ENCODE assay signal across 1 cellular context in the genomic region with DNA sequence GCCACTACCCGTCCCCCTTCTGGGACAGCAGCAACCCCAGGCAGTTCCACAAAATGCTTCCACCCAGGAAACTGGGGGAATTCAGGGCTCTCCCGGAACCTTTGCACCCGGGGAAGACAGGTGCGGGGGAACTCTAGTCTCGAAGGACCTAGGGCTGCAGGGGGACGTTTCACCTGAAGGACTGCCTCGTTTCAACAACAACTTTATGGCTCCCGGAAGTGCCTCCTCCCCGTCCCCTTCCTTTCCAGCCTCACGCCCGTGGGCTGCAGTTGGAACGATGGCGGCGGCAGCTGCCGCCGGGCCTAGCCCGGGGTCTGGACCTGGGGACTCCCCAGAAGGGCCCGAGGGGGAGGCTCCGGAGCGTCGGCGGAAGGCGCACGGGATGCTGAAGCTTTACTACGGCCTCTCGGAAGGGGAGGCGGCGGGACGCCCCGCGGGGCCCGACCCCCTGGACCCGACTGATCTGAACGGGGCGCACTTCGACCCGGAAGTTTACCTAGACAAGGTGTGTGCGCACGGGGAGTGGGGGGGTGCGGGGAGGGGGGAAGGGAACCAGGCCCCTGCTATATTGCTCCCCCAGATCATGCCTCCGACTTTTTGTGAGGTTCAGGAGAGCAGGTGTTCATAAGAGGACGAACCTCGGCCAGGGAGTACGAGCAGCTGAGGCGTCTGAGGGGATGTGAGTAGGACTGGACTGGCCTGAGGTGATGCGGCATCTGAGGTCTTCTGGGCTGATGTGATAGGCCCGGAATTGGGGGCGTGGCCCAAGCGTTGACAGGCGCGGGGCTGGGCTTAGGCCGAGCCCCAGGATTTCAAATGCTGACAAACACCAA.
TF ChIP-seq lines count a peak whose summit lies in the region.

A gene (plus strand): TSS at position 241 of the 833 bp plus-strand sequence. CDS start 37 bp downstream, at position 278.

TF ChIP-seq in HepG2, 621 proteins besides CTCF, POLR2A, EP300 and RAD21 (continued from another document and continues in another):
- TF ChIP-seq ZNF737 (CRISPR knock-in tag; IDR thresholded peaks at IDR 0.05; ENCODE audit: borderline replicate concordance) (no peak; the same call in 1 of the 2 replicates), THAP11 (CRISPR knock-in tag; IDR thresholded peaks at IDR 0.05) (peak; percentile 94), BRD4 (CRISPR knock-in tag; IDR thresholded peaks at IDR 0.05) (peak; percentile 67; the same call in 1 of the 2 replicates), KDM6A (CRISPR knock-in tag; IDR thresholded peaks at IDR 0.05; ENCODE audit: low read depth) (no peak), MXD4 (CRISPR knock-in tag; IDR thresholded peaks at IDR 0.05) (no peak), ZNF30 (CRISPR knock-in tag; IDR thresholded peaks at IDR 0.05) (no peak), ZNF550 (CRISPR knock-in tag; IDR thresholded peaks at IDR 0.05; ENCODE audit: borderline replicate concordance) (no peak), ZNF839 (CRISPR knock-in tag; IDR thresholded peaks at IDR 0.05; ENCODE audit: borderline replicate concordance) (no peak), PAF1 (CRISPR knock-in tag; IDR thresholded peaks at IDR 0.05) (no peak), ZEB1 (IDR thresholded peaks at IDR 0.05; ENCODE audit: insufficient replicate concordance, low read depth) (peak; percentile 90), ZNF563 (CRISPR knock-in tag; IDR thresholded peaks at IDR 0.05) (no peak), NBN (conservative IDR thresholded peaks at IDR 0.05) (no peak), ZBTB8A (CRISPR knock-in tag; IDR thresholded peaks at IDR 0.05; ENCODE audit: borderline replicate concordance, low read depth) (no peak), ETV6 (CRISPR knock-in tag; conservative IDR thresholded peaks at IDR 0.05) (peak; percentile 52; the same call in 1 of the 2 replicates), ZNF10 (CRISPR knock-in tag; IDR thresholded peaks at IDR 0.05; ENCODE audit: borderline replicate concordance, low read depth) (no peak), ZNF572 (CRISPR knock-in tag; IDR thresholded peaks at IDR 0.05) (no peak), SP140L (CRISPR knock-in tag; IDR thresholded peaks at IDR 0.05; ENCODE audit: borderline replicate concordance) (no peak), MIER3 (CRISPR knock-in tag; IDR thresholded peaks at IDR 0.05; ENCODE audit: borderline replicate concordance) (peak; percentile 86; the same call in 1 of the 2 replicates), ZNF33B (CRISPR knock-in tag; IDR thresholded peaks at IDR 0.05) (peak; percentile 21; the same call in 1 of the 2 replicates), ZNF567 (CRISPR knock-in tag; IDR thresholded peaks at IDR 0.05; ENCODE audit: borderline replicate concordance) (no peak; the same call in 1 of the 2 replicates), RFX3 (CRISPR knock-in tag; IDR thresholded peaks at IDR 0.05) (no peak), SP5 (CRISPR knock-in tag; IDR thresholded peaks at IDR 0.05; ENCODE audit: borderline replicate concordance, low read depth) (peak; percentile 77; the same call in 1 of the 2 replicates), ZNF256 (CRISPR knock-in tag; conservative IDR thresholded peaks at IDR 0.05) (no peak), IRF2 (CRISPR knock-in tag; IDR thresholded peaks at IDR 0.05) (peak; percentile 98; the same call in 1 of the 2 replicates), ZNF598 (CRISPR knock-in tag; IDR thresholded peaks at IDR 0.05; ENCODE audit: borderline replicate concordance) (0 out of 2 replicates have a peak, but pooled peaks have one; percentile 16), ATF1 (CRISPR knock-in tag; IDR thresholded peaks at IDR 0.05) (peak; percentile 56), ZNF160 (CRISPR knock-in tag; IDR thresholded peaks at IDR 0.05) (peak; percentile 51; the same call in 1 of the 2 replicates), FOXJ3 (CRISPR knock-in tag; IDR thresholded peaks at IDR 0.05; ENCODE audit: borderline replicate concordance) (no peak; the same call in 1 of the 2 replicates)
- TF ChIP-seq, protein P1, sequence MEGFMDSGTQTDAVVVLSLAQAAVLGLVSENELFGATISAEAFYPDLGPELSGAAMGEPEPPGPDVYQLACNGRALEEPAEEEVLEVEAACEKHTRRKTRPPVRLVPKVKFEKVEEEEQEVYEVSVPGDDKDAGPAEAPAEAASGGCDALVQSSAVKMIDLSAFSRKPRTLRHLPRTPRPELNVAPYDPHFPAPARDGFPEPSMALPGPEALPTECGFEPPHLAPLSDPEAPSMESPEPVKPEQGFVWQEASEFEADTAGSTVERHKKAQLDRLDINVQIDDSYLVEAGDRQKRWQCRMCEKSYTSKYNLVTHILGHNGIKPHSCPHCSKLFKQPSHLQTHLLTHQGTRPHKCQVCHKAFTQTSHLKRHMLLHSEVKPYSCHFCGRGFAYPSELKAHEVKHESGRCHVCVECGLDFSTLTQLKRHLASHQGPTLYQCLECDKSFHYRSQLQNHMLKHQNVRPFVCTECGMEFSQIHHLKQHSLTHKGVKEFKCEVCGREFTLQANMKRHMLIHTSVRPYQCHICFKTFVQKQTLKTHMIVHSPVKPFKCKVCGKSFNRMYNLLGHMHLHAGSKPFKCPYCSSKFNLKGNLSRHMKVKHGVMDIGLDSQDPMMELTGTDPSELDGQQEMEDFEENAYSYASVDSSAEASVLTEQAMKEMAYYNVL (CRISPR knock-in tag; IDR thresholded peaks at IDR 0.05; ENCODE audit: borderline replicate concordance) = no peak; the same call in 1 of the 2 replicates
- TF ChIP-seq, protein P2, sequence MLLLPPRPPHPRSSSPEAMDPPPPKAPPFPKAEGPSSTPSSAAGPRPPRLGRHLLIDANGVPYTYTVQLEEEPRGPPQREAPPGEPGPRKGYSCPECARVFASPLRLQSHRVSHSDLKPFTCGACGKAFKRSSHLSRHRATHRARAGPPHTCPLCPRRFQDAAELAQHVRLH (CRISPR knock-in tag; IDR thresholded peaks at IDR 0.05; ENCODE audit: borderline replicate concordance, low read depth) = peak; percentile 82; the same call in 1 of the 2 replicates
- TF ChIP-seq, protein P3, sequence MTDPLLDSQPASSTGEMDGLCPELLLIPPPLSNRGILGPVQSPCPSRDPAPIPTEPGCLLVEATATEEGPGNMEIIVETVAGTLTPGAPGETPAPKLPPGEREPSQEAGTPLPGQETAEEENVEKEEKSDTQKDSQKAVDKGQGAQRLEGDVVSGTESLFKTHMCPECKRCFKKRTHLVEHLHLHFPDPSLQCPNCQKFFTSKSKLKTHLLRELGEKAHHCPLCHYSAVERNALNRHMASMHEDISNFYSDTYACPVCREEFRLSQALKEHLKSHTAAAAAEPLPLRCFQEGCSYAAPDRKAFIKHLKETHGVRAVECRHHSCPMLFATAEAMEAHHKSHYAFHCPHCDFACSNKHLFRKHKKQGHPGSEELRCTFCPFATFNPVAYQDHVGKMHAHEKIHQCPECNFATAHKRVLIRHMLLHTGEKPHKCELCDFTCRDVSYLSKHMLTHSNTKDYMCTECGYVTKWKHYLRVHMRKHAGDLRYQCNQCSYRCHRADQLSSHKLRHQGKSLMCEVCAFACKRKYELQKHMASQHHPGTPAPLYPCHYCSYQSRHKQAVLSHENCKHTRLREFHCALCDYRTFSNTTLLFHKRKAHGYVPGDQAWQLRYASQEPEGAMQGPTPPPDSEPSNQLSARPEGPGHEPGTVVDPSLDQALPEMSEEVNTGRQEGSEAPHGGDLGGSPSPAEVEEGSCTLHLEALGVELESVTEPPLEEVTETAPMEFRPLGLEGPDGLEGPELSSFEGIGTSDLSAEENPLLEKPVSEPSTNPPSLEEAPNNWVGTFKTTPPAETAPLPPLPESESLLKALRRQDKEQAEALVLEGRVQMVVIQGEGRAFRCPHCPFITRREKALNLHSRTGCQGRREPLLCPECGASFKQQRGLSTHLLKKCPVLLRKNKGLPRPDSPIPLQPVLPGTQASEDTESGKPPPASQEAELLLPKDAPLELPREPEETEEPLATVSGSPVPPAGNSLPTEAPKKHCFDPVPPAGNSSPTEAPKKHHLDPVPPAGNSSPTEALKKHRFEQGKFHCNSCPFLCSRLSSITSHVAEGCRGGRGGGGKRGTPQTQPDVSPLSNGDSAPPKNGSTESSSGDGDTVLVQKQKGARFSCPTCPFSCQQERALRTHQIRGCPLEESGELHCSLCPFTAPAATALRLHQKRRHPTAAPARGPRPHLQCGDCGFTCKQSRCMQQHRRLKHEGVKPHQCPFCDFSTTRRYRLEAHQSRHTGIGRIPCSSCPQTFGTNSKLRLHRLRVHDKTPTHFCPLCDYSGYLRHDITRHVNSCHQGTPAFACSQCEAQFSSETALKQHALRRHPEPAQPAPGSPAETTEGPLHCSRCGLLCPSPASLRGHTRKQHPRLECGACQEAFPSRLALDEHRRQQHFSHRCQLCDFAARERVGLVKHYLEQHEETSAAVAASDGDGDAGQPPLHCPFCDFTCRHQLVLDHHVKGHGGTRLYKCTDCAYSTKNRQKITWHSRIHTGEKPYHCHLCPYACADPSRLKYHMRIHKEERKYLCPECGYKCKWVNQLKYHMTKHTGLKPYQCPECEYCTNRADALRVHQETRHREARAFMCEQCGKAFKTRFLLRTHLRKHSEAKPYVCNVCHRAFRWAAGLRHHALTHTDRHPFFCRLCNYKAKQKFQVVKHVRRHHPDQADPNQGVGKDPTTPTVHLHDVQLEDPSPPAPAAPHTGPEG (CRISPR knock-in tag; IDR thresholded peaks at IDR 0.05) = 0 out of 2 replicates have a peak, but pooled peaks have one; percentile 40
- TF ChIP-seq, protein P4, sequence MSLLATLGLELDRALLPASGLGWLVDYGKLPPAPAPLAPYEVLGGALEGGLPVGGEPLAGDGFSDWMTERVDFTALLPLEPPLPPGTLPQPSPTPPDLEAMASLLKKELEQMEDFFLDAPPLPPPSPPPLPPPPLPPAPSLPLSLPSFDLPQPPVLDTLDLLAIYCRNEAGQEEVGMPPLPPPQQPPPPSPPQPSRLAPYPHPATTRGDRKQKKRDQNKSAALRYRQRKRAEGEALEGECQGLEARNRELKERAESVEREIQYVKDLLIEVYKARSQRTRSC (CRISPR knock-in tag; IDR thresholded peaks at IDR 0.05; ENCODE audit: low read depth) = peak; percentile 35; the same call in 1 of the 2 replicates
- TF ChIP-seq, protein P5, sequence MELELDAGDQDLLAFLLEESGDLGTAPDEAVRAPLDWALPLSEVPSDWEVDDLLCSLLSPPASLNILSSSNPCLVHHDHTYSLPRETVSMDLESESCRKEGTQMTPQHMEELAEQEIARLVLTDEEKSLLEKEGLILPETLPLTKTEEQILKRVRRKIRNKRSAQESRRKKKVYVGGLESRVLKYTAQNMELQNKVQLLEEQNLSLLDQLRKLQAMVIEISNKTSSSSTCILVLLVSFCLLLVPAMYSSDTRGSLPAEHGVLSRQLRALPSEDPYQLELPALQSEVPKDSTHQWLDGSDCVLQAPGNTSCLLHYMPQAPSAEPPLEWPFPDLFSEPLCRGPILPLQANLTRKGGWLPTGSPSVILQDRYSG (CRISPR knock-in tag; IDR thresholded peaks at IDR 0.05) = no peak
- TF ChIP-seq, protein P6, sequence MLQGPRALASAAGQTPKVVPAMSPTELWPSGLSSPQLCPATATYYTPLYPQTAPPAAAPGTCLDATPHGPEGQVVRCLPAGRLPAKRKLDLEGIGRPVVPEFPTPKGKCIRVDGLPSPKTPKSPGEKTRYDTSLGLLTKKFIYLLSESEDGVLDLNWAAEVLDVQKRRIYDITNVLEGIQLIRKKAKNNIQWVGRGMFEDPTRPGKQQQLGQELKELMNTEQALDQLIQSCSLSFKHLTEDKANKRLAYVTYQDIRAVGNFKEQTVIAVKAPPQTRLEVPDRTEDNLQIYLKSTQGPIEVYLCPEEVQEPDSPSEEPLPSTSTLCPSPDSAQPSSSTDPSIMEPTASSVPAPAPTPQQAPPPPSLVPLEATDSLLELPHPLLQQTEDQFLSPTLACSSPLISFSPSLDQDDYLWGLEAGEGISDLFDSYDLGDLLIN (CRISPR knock-in tag; IDR thresholded peaks at IDR 0.05; ENCODE audit: borderline replicate concordance) = no peak
- TF ChIP-seq, protein P7, sequence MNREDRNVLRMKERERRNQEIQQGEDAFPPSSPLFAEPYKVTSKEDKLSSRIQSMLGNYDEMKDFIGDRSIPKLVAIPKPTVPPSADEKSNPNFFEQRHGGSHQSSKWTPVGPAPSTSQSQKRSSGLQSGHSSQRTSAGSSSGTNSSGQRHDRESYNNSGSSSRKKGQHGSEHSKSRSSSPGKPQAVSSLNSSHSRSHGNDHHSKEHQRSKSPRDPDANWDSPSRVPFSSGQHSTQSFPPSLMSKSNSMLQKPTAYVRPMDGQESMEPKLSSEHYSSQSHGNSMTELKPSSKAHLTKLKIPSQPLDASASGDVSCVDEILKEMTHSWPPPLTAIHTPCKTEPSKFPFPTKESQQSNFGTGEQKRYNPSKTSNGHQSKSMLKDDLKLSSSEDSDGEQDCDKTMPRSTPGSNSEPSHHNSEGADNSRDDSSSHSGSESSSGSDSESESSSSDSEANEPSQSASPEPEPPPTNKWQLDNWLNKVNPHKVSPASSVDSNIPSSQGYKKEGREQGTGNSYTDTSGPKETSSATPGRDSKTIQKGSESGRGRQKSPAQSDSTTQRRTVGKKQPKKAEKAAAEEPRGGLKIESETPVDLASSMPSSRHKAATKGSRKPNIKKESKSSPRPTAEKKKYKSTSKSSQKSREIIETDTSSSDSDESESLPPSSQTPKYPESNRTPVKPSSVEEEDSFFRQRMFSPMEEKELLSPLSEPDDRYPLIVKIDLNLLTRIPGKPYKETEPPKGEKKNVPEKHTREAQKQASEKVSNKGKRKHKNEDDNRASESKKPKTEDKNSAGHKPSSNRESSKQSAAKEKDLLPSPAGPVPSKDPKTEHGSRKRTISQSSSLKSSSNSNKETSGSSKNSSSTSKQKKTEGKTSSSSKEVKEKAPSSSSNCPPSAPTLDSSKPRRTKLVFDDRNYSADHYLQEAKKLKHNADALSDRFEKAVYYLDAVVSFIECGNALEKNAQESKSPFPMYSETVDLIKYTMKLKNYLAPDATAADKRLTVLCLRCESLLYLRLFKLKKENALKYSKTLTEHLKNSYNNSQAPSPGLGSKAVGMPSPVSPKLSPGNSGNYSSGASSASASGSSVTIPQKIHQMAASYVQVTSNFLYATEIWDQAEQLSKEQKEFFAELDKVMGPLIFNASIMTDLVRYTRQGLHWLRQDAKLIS (CRISPR knock-in tag; IDR thresholded peaks at IDR 0.05) = no peak; the same call in 1 of the 2 replicates
- TF ChIP-seq, protein P8, sequence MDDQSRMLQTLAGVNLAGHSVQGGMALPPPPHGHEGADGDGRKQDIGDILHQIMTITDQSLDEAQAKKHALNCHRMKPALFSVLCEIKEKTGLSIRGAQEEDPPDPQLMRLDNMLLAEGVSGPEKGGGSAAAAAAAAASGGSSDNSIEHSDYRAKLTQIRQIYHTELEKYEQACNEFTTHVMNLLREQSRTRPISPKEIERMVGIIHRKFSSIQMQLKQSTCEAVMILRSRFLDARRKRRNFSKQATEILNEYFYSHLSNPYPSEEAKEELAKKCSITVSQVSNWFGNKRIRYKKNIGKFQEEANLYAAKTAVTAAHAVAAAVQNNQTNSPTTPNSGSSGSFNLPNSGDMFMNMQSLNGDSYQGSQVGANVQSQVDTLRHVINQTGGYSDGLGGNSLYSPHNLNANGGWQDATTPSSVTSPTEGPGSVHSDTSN (CRISPR knock-in tag; IDR thresholded peaks at IDR 0.05; ENCODE audit: borderline replicate concordance) = no peak
- TF ChIP-seq, protein P9, sequence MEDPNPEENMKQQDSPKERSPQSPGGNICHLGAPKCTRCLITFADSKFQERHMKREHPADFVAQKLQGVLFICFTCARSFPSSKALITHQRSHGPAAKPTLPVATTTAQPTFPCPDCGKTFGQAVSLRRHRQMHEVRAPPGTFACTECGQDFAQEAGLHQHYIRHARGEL (CRISPR knock-in tag; IDR thresholded peaks at IDR 0.05) = no peak
